8 cellular contexts compared by ENCODE assay signal in genomic region chr1:156076609-156077429, GRCh38. TPM values are rescaled to one million over a fixed set of nuclear protein-coding genes. Genes with fewer than 3 reads are reported as not detected.
A peak's percentile ranks its signal among the peaks of the same experiment; 100 is the strongest.
DNase-seq lines count a peak whose midpoint lies in the region; ATAC-seq, FAIRE-seq and TF ChIP-seq lines count a peak whose summit lies in the region.

No MANE protein-coding gene starts in this region.

- H2AFZ ChIP-seq in PC-9: no peak overlapping the region

- H3K4me1 ChIP-seq in HUES64 (ENCODE audit: insufficient read depth, low read length) (peaks cover 72% of the 10 kb centered on the region), pancreas (no peaks in the 10 kb centered on the region), PC-9 (replicated peaks; ENCODE audit: insufficient read depth) (no peaks in the 10 kb centered on the region; the same call in 1 of the 2 replicates)

- CTCF ChIA-PET in PC-9 (lab: Charles Lee): interaction anchor here (0.5 kb wide), 1 partner anchor 148 kb away, joined by 4 read pairs; no protein-coding TSS in a partner anchor

- peaks cover 14% of the 10 kb centered on the region; the same call in 1 of the 2 replicates for H3F3A ChIP-seq in PC-9 (ENCODE audit: insufficient read depth, low read depth)

- DNase-seq in germinal center (ENCODE audit: low spot score): peak; percentile 82
- peak in 3 of 6 donors; percentile 43 to 67 (median 57) for DNase-seq in pancreas
- no peak for DNase-seq in T-helper 9 cell
- DNase-seq in PC-9: no peak
- no peak for DNase-seq in ureter (ENCODE audit: low spot score)
- no peak for DNase-seq in effector CD8-positive, alpha-beta T cell (lab: John Stamatoyannopoulos, UW)

- no peaks in the 10 kb centered on the region for H3K27me3 ChIP-seq in HUES64 (ENCODE audit: insufficient read depth, low read length)
- no peaks in the 10 kb centered on the region for H3K27me3 ChIP-seq in pancreas
- H3K27me3 ChIP-seq in PC-9 (ENCODE audit: insufficient read depth, low read depth): no peaks in the 10 kb centered on the region

- H3K4me2 ChIP-seq in PC-9: no peak overlapping the region

- TF ChIP-seq CTCF in GM12875 (IDR thresholded peaks at IDR 0.05; ENCODE audit: borderline replicate concordance, insufficient read depth, low read depth, low read length): no peak
- no peak for TF ChIP-seq CTCF in pancreas (IDR thresholded peaks at IDR 0.05)
- TF ChIP-seq CTCF in PC-9 (conservative IDR thresholded peaks at IDR 0.05): no peak

- H4K20me1 ChIP-seq in PC-9 (ENCODE audit: insufficient read depth): no peaks in the 10 kb centered on the region

- H3K9ac ChIP-seq in HUES64 (ENCODE audit: low read depth, low read length): peak overlapping the region; percentile 51; the same call in 1 of the 2 replicates

- H3K79me2 ChIP-seq in PC-9 (ENCODE audit: low read depth): no peaks in the 10 kb centered on the region

- ATAC-seq in pancreas: peak; percentile 56 to 87 (median 73)

- no peaks in the 10 kb centered on the region for H3K9me3 ChIP-seq in HUES64 (ENCODE audit: insufficient read depth, low read depth, low read length)
- no peaks in the 10 kb centered on the region for H3K9me3 ChIP-seq in pancreas
- no peaks in the 10 kb centered on the region for H3K9me3 ChIP-seq in PC-9 (ENCODE audit: insufficient read depth, low read depth)

- no peak for FAIRE-seq in pancreas (lab: Jason Lieb, UNC)

- H3K4me3 ChIP-seq in GM12875 (ENCODE audit: low read depth, low read length) (peak overlapping the region; percentile 46), HUES64 (ENCODE audit: low read length) (peak overlapping the region; percentile 6), pancreas (peak overlapping the region in 3 of 4 donors; percentile 40 to 49 (median 46)), PC-9 (no peak overlapping the region)

- H3K27ac ChIP-seq in HUES64 (ENCODE audit: low read depth, low read length) (peak overlapping the region; percentile 29), pancreas (no peak overlapping the region), PC-9 (no peak overlapping the region)

- 39% methylated on average over 73 of the region's 73 CpGs for WGBS in HUES64
- WGBS in pancreas, 2 donors: 50 to 52% methylated on average over 72 to 73 of the region's 73 CpGs

- intact Hi-C loops in pancreas (cut with DNase I): no loop called here
- intact Hi-C loops in PC-9 (cut with micrococcal nuclease; ENCODE audit: unreplicated experiment): no loop called here

- peaks cover 37% of the 10 kb centered on the region for H3K36me3 ChIP-seq in HUES64 (ENCODE audit: insufficient read depth, low read length)
- no peaks in the 10 kb centered on the region for H3K36me3 ChIP-seq in pancreas
- H3K36me3 ChIP-seq in PC-9 (ENCODE audit: low read depth): no peaks in the 10 kb centered on the region

- no TSS peak for BruUV-seq in PC-9 (replicated peaks; lab: Mats Ljungman, UMichigan)

- POLR2A ChIA-PET in PC-9 (lab: Charles Lee; ENCODE audit: unreplicated experiment): no interaction called here

- H3K9me2 ChIP-seq in PC-9 (ENCODE audit: insufficient read depth): no peaks in the 10 kb centered on the region

RNA-seq across cellular contexts. Expression of gene MEX3A, which starts 5.4 kb away (rescaled TPM):
- 41.6 TPM for polyA plus RNA-seq in HUES64 (2013, experiment 1 of 2)
- 47.7 TPM for polyA plus RNA-seq in HUES64 (2013, experiment 2 of 2)
- 1 to 10 TPM in 2 of 6 donors, under 1 TPM in 4; 0.12 to 3.1 (median 0.65) TPM for total RNA-seq in pancreas
- polyA plus RNA-seq in pancreas: under 1 TPM; 0.19 to 0.76 TPM
- 6.6 and 7.2 TPM in 2 replicates for total RNA-seq in PC-9 (2021)
- total RNA-seq in ureter: 1.2 TPM

RNA-seq across cellular contexts. Expression of gene RAB25, which starts 15.9 kb away (rescaled TPM):
- 17.1 TPM for polyA plus RNA-seq in HUES64 (2013, experiment 1 of 2)
- 21.3 TPM for polyA plus RNA-seq in HUES64 (2013, experiment 2 of 2)
- total RNA-seq in pancreas (10 to 100 TPM; 29.0 to 51.1 (median 34.6) TPM), PC-9 (2021) (129 and 194 TPM in 2 replicates), ureter (182 TPM)
- 10 to 100 TPM; 56.3 to 81.6 TPM for polyA plus RNA-seq in pancreas

RNA-seq across cellular contexts. Expression of gene LAMTOR2, which starts 22.2 kb away (rescaled TPM):
- polyA plus RNA-seq in HUES64 (2013, experiment 1 of 2): 66.4 TPM
- polyA plus RNA-seq in HUES64 (2013, experiment 2 of 2): 72.2 TPM
- total RNA-seq in pancreas (10 to 100 TPM; 31.7 to 40.1 (median 32.1) TPM), PC-9 (2021) (76.8 and 117 TPM in 2 replicates), ureter (47.5 TPM)
- 10 to 100 TPM; 59.4 to 60.1 TPM for polyA plus RNA-seq in pancreas

RNA-seq across cellular contexts. Expression of gene UBQLN4, which starts 23.2 kb away (rescaled TPM):
- 41.6 TPM for polyA plus RNA-seq in HUES64 (2013, experiment 1 of 2)
- polyA plus RNA-seq in HUES64 (2013, experiment 2 of 2): 41.3 TPM
- total RNA-seq in pancreas: 10 to 100 TPM; 14.1 to 28.2 (median 16.9) TPM
- 10 to 100 TPM; 18.6 to 24.4 TPM for polyA plus RNA-seq in pancreas
- 47.4 and 58.4 TPM in 2 replicates for total RNA-seq in PC-9 (2021)
- 40.0 TPM for total RNA-seq in ureter

RNA-seq across cellular contexts. Expression of gene LMNA, which starts 37.7 kb away (rescaled TPM):
- polyA plus RNA-seq in HUES64 (2013, experiment 1 of 2): 30.5 TPM
- 31.3 TPM for polyA plus RNA-seq in HUES64 (2013, experiment 2 of 2)
- total RNA-seq in pancreas (100 to 1,000 TPM in 3 of 6 donors, 10 to 100 TPM in 3; 59.4 to 119 (median 92.7) TPM), PC-9 (2021) (569 and 580 TPM in 2 replicates), ureter (444 TPM)
- polyA plus RNA-seq in pancreas: 100 to 1,000 TPM in 1 of 2 donors, 10 to 100 TPM in 1; 96.7 to 111 TPM
